Comparison of ENCODE assay signal across 7 cellular contexts in the genomic region with DNA sequence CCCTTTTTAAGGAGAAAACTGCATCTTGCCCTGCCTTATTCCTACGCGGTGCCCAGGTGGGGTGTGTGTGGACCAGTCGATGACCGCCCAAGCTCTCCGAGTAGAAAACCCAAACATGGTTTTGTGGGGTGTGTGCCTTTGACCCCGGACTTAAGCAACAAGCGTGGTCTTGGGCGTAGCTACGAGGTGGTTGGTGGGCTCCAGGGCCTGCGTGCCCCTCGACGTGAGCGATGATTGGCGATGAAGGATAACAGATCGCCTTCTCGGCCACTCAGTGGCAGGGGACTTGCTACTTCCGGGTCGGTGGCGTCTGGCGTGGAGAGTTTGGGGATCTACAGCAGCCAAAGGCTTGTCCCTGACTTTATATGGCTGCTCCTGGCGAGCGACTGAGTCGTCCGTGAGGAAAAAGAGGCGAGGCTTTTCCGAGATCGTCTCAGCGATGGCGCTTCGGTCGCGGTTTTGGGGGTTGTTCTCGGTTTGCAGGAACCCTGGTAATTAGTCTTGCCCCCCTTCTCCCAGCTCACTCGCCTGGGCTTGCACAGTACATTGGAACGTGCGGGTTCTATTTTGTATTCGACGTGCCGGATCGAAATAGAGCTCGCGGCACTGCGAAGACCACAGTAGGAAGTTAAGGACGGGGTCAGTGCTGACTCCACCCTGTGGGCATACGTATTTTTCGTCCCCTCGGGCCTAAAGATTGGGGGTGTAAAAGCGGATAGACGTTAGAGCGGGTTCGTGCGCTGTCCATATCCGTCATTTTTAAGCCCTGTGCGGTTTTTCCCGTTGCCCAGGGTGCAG. TPM values are rescaled to one million over a fixed set of nuclear protein-coding genes. Genes with fewer than 3 reads are reported as not detected.
A peak's percentile ranks its signal among the peaks of the same experiment; 100 is the strongest.
DNase-seq lines count a peak whose midpoint lies in the region; ATAC-seq and TF ChIP-seq lines count a peak whose summit lies in the region.

A gene (plus strand): TSS at position 319 of the 798 bp plus-strand sequence. CDS start 121 bp downstream, at position 440.

- DNase-seq in NCI-H2081 (lab: John Stamatoyannopoulos, UW), result peak; percentile 90 to 95
- DNase-seq in T1000 (lab: John Stamatoyannopoulos, UW), result peak; percentile 82
- peak; percentile 98 for DNase-seq in astrocyte of the hippocampus (ENCODE audit: low read depth, low spot score)
- DNase-seq in hepatocyte (ENCODE audit: low spot score), result peak; percentile 95
- DNase-seq in renal cortical epithelial cell (ENCODE audit: low read depth), result peak; percentile 96

- H3K4me1 ChIP-seq in hepatocyte (ENCODE audit: insufficient read depth), result peaks cover 32% of the 10 kb centered on the region

- peak within 1 kb of the TSS; percentile 45 for H2AFZ ChIP-seq in hepatocyte

- H3K9me2 ChIP-seq in hepatocyte (replicated peaks; ENCODE audit: insufficient read depth), result no peaks in the 10 kb centered on the region

- under 1% methylated on average over 55 of the region's 55 CpGs for WGBS in hepatocyte (ENCODE audit: low lambda C conversion rate, missing lambda C conversion rate)

- peaks cover 79% of the 10 kb centered on the region for H3K79me2 ChIP-seq in hepatocyte

- H3K27ac ChIP-seq in hepatocyte, result peak within 1 kb of the TSS; percentile 83

- peaks cover 19% of the 10 kb centered on the region for H4K20me1 ChIP-seq in hepatocyte (ENCODE audit: insufficient read depth, poor library complexity, severe bottlenecking)

- H3K27me3 ChIP-seq in hepatocyte, result no peaks in the 10 kb centered on the region

- no peak for TF ChIP-seq CTCF in hepatocyte (IDR thresholded peaks at IDR 0.05; ENCODE audit: poor library complexity)

- H3K36me3 ChIP-seq in hepatocyte (replicated peaks; ENCODE audit: insufficient read depth, low read depth), result no peaks in the 10 kb centered on the region

- no peaks in the 10 kb centered on the region for H3K9me3 ChIP-seq in hepatocyte (ENCODE audit: low read depth)

- H3K4me3 ChIP-seq in hepatocyte, result peak within 1 kb of the TSS; percentile 53

- ATAC-seq in GM18508 (IDR thresholded peaks at IDR 0.05; ENCODE audit: insufficient read depth, unreplicated experiment) (peak; percentile 73), HG03025 (IDR thresholded peaks at IDR 0.05; ENCODE audit: low FRiP score, unreplicated experiment) (peak; percentile 86)

- H3K4me2 ChIP-seq in hepatocyte, result peak within 1 kb of the TSS; percentile 92

RNA-seq across cellular contexts. Expression of the gene that starts here (rescaled TPM):
- total RNA-seq in hepatocyte (93.5 and 96.4 TPM in 2 replicates), renal cortical epithelial cell (64.8 and 127 TPM in 2 replicates)
- polyA plus RNA-seq in hepatocyte, result 84.8 and 90.5 TPM in 2 replicates

Comparison
In these comparisons a context has a peak if more than half of its experiments do, and no peak if none do; other contexts are left out.
1. Peak in every context shown above with its lines: DNase-seq, ATAC-seq, H3K4me3 ChIP-seq and H3K27ac ChIP-seq.